29 cellular contexts compared by ENCODE assay signal in the genomic region with DNA sequence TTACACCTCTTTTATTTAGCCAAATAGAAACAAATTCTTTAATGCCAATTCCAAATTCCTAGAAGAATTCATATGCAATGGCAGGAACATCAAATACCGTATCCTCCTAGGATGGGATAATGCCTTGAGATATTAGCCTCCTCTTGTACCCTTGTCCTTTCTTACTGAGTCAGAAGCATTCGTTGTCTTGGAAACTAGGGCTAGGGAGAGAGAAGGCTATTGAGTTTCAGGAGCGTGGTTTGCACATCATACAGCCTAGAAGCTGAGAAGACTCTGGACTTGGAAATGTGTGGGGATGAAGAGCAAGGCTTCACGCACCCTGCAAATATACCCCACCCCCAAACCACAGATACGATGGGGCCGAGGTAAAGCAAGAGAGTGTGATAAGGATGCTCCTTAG.
"Had no signal": no experiment of that assay in that cellular context is flagged by ENCODE, and none has a peak within 500 bp of the region (broad histone marks: within the 10 kb centered on the region; RNA-seq: fewer than 3 reads in every experiment).

No MANE protein-coding gene starts in this region.

- H3K36me3 Mint-ChIP-seq: activated naive CD4-positive, alpha-beta T cell treated with anti-CD3 and anti-CD28 coated beads, Interleukin-2, amount 10 ng/mL, durations not matched to agents 7 days and 5 days; activated naive CD8-positive, alpha-beta T cell treated with anti-CD3 and anti-CD28 coated beads, Interleukin-2, amount 10 ng/mL, durations not matched to agents 7 days and 5 days; stimulated activated memory B cell treated with anti-CD40 and anti-IgM and Interleukin-4, amounts not matched to agents 10 μg/mL and 1 μg/mL and 100 μg/mL, for 72 hours; type B pancreatic cell had no signal

- H3K27ac ChIP-seq: left ventricle myocardium inferior, ovary, prostate gland, uterus had no signal

- H3K4me1 ChIP-seq: left ventricle myocardium inferior, prostate gland, uterus had no signal

- ATAC-seq: esophagus mucosa; mucosa of descending colon; sciatic nerve; stimulated activated memory B cell treated with anti-CD40 and anti-IgM and Interleukin-4, amounts not matched to agents 10 μg/mL and 1 μg/mL and 100 μg/mL, for 72 hours; stimulated activated naive CD8-positive, alpha-beta T cell treated with anti-CD3 and anti-CD28 coated beads, Interleukin-15, amount 100 ng/mL, for 72 hours had no signal

- H3K9me3 ChIP-seq: left ventricle myocardium inferior, mucosa of descending colon, ovary, prostate gland, uterus had no signal

- H3K27ac Mint-ChIP-seq: activated CD4-positive, alpha-beta memory T cell treated with anti-CD3 and anti-CD28 coated beads, Interleukin-2, amount 10 ng/mL, durations not matched to agents 7 days and 5 days; activated CD4-positive, alpha-beta T cell treated with anti-CD3 and anti-CD28 coated beads, Interleukin-2, amount 10 ng/mL, durations not matched to agents 7 days and 5 days; activated naive CD4-positive, alpha-beta T cell treated with anti-CD3 and anti-CD28 coated beads, Interleukin-2, amount 10 ng/mL, durations not matched to agents 7 days and 5 days; activated naive CD8-positive, alpha-beta T cell treated with anti-CD3 and anti-CD28 coated beads, Interleukin-2, amount 10 ng/mL, durations not matched to agents 7 days and 5 days; activated T-cell treated with anti-CD3 and anti-CD28 coated beads, Interleukin-2, amount 50 U/mL, for 24 hours; dendritic cell treated with granulocyte-macrophage colony-stimulating factor and Interleukin-4, amounts not matched to agents 40 ng/mL and 50 ng/mL, for 4 days; endodermal cell; stimulated activated memory B cell treated with anti-CD40 and anti-IgM and Interleukin-4, amounts not matched to agents 10 μg/mL and 1 μg/mL and 100 μg/mL, for 72 hours; stimulated activated naive CD8-positive, alpha-beta T cell treated with anti-CD3 and anti-CD28 coated beads, Interleukin-15, amount 100 ng/mL, for 72 hours; T-helper 1 cell treated with Interleukin-12 subunit alpha and Interleukin-12 subunit beta and Interleukin-4 antibody, amounts not matched to agents 30 μg/mL and 1 μg/mL, for 36 hours; type B pancreatic cell had no signal

- H3K4me1 Mint-ChIP-seq: activated CD4-positive, alpha-beta memory T cell treated with anti-CD3 and anti-CD28 coated beads, Interleukin-2, amount 10 ng/mL, durations not matched to agents 7 days and 5 days; activated CD4-positive, alpha-beta T cell treated with anti-CD3 and anti-CD28 coated beads, Interleukin-2, amount 10 ng/mL, durations not matched to agents 7 days and 5 days; activated naive CD4-positive, alpha-beta T cell treated with anti-CD3 and anti-CD28 coated beads, Interleukin-2, amount 10 ng/mL, durations not matched to agents 7 days and 5 days; activated naive CD8-positive, alpha-beta T cell treated with anti-CD3 and anti-CD28 coated beads, Interleukin-2, amount 10 ng/mL, durations not matched to agents 7 days and 5 days; stimulated activated memory B cell treated with anti-CD40 and anti-IgM and Interleukin-4, amounts not matched to agents 10 μg/mL and 1 μg/mL and 100 μg/mL, for 72 hours; stimulated activated naive CD8-positive, alpha-beta T cell treated with anti-CD3 and anti-CD28 coated beads, Interleukin-15, amount 100 ng/mL, for 72 hours had no signal

- H3K36me3 ChIP-seq: left ventricle myocardium inferior, ovary, prostate gland, uterus had no signal

- H3K4me3 Mint-ChIP-seq: activated CD4-positive, alpha-beta memory T cell treated with anti-CD3 and anti-CD28 coated beads, Interleukin-2, amount 10 ng/mL, durations not matched to agents 7 days and 5 days; activated CD4-positive, alpha-beta T cell treated with anti-CD3 and anti-CD28 coated beads, Interleukin-2, amount 10 ng/mL, durations not matched to agents 7 days and 5 days; activated naive CD4-positive, alpha-beta T cell treated with anti-CD3 and anti-CD28 coated beads, Interleukin-2, amount 10 ng/mL, durations not matched to agents 7 days and 5 days; activated naive CD8-positive, alpha-beta T cell treated with anti-CD3 and anti-CD28 coated beads, Interleukin-2, amount 10 ng/mL, durations not matched to agents 7 days and 5 days; activated T-cell treated with anti-CD3 and anti-CD28 coated beads, Interleukin-2, amount 50 U/mL, for 24 hours; dendritic cell treated with granulocyte-macrophage colony-stimulating factor and Interleukin-4, amounts not matched to agents 40 ng/mL and 50 ng/mL, for 4 days; endodermal cell; stimulated activated memory B cell treated with anti-CD40 and anti-IgM and Interleukin-4, amounts not matched to agents 10 μg/mL and 1 μg/mL and 100 μg/mL, for 72 hours; stimulated activated naive CD8-positive, alpha-beta T cell treated with anti-CD3 and anti-CD28 coated beads, Interleukin-15, amount 100 ng/mL, for 72 hours; T-helper 1 cell treated with Interleukin-12 subunit alpha and Interleukin-12 subunit beta and Interleukin-4 antibody, amounts not matched to agents 30 μg/mL and 1 μg/mL, for 36 hours; type B pancreatic cell had no signal

- DNase-seq: activated CD4-positive, alpha-beta memory T cell treated with anti-CD3 and anti-CD28 coated beads, Interleukin-2, amount 10 ng/mL, durations not matched to agents 7 days and 5 days; activated CD4-positive, alpha-beta T cell treated with anti-CD3 and anti-CD28 coated beads for 1 hour; activated CD4-positive, alpha-beta T cell treated with anti-CD3 and anti-CD28 coated beads, Interleukin-2, amount 10 ng/mL, durations not matched to agents 7 days and 5 days; activated CD8-positive, alpha-beta memory T cell treated with anti-CD3 and anti-CD28 coated beads, Interleukin-2, amount 50 U/mL, for 48 hours; activated gamma-delta T cell; activated naive CD4-positive, alpha-beta T cell treated with anti-CD3 and anti-CD28 coated beads, Interleukin-2, amount 10 ng/mL, durations not matched to agents 7 days and 5 days; activated naive CD8-positive, alpha-beta T cell treated with anti-CD3 and anti-CD28 coated beads, Interleukin-2, amount 10 ng/mL, durations not matched to agents 7 days and 5 days; activated T-cell treated with anti-CD3 and anti-CD28 coated beads, Interleukin-2, amount 50 U/mL, for 24 hours; caudate nucleus; endodermal cell; foreskin melanocyte; left ventricle myocardium inferior; mucosa of descending colon; nephron progenitor cell; ovary; small intestine; stimulated activated CD4-positive, alpha-beta T cell treated with anti-CD3 and anti-CD28 coated beads, Interleukin-4, amount 100 ng/mL, for 4 hours; stimulated activated CD8-positive, alpha-beta memory T cell treated with anti-CD3 and anti-CD28 coated beads, Interleukin-4, amount 100 ng/mL, for 48 hours; stimulated activated naive CD8-positive, alpha-beta T cell treated with anti-CD3 and anti-CD28 coated beads, Interleukin-15, amount 100 ng/mL, for 72 hours; substantia nigra; T-helper 9 cell; uterus had no signal

- H3K4me3 ChIP-seq: left ventricle myocardium inferior, mucosa of descending colon, ovary, prostate gland, uterus had no signal

- H3K9me3 Mint-ChIP-seq: activated CD4-positive, alpha-beta memory T cell treated with anti-CD3 and anti-CD28 coated beads, Interleukin-2, amount 10 ng/mL, durations not matched to agents 7 days and 5 days; activated CD4-positive, alpha-beta T cell treated with anti-CD3 and anti-CD28 coated beads, Interleukin-2, amount 10 ng/mL, durations not matched to agents 7 days and 5 days; activated naive CD4-positive, alpha-beta T cell treated with anti-CD3 and anti-CD28 coated beads, Interleukin-2, amount 10 ng/mL, durations not matched to agents 7 days and 5 days; activated naive CD8-positive, alpha-beta T cell treated with anti-CD3 and anti-CD28 coated beads, Interleukin-2, amount 10 ng/mL, durations not matched to agents 7 days and 5 days; activated T-cell treated with anti-CD3 and anti-CD28 coated beads, Interleukin-2, amount 50 U/mL, for 24 hours; dendritic cell treated with granulocyte-macrophage colony-stimulating factor and Interleukin-4, amounts not matched to agents 40 ng/mL and 50 ng/mL, for 4 days; endodermal cell; nephron progenitor cell; stimulated activated memory B cell treated with anti-CD40 and anti-IgM and Interleukin-4, amounts not matched to agents 10 μg/mL and 1 μg/mL and 100 μg/mL, for 72 hours; stimulated activated naive CD8-positive, alpha-beta T cell treated with anti-CD3 and anti-CD28 coated beads, Interleukin-15, amount 100 ng/mL, for 72 hours; T-helper 1 cell treated with Interleukin-12 subunit alpha and Interleukin-12 subunit beta and Interleukin-4 antibody, amounts not matched to agents 30 μg/mL and 1 μg/mL, for 36 hours; type B pancreatic cell had no signal

- H3K27me3 ChIP-seq: ovary, uterus had no signal
